Comparison of ENCODE assay signal across 15 cellular contexts in genomic region chrX:20144491-20144890, GRCh38. TPM values are rescaled to one million over a fixed set of nuclear protein-coding genes. Genes with fewer than 3 reads are reported as not detected.
DNase-seq lines count a peak whose midpoint lies in the region; ATAC-seq, FAIRE-seq and TF ChIP-seq lines count a peak whose summit lies in the region.
"Had no signal": no experiment of that assay in that cellular context is flagged by ENCODE, and none has a peak within 500 bp of the region (broad histone marks: within the 10 kb centered on the region; RNA-seq: fewer than 3 reads in every experiment).

No MANE protein-coding gene starts in this region.

- DNase-seq in activated CD8-positive, alpha-beta T cell treated with anti-CD3 and anti-CD28 coated beads for 36 hours = peak; percentile 21
- no peak for DNase-seq in activated CD8-positive, alpha-beta T cell treated with anti-CD3 and anti-CD28 coated beads, Interleukin-2, amount 10 ng/mL, durations not matched to agents 7 days and 5 days
- DNase-seq in HTR-8/SVneo (ENCODE audit: insufficient read length, low spot score) = peak; percentile 46
- no peak for DNase-seq in activated naive CD8-positive, alpha-beta T cell treated with anti-CD3 and anti-CD28 coated beads for 36 hours
- DNase-seq in kidney epithelial cell (ENCODE audit: low read depth) = peak; percentile 38
- DNase-seq in NCI-H510A (lab: John Stamatoyannopoulos, UW) = no peak
- DNase-seq: AML-193; central memory CD4-positive, alpha-beta T cell; GDM1; Karpas-422; NCI-H345; WERI-Rb-1 had no signal

- H3K27me3 ChIP-seq in kidney epithelial cell (ENCODE audit: control insufficient read depth, insufficient read depth, low read length) = no peaks in the 10 kb centered on the region
- H3K27me3 ChIP-seq: neutrophil had no signal

- POLR2A ChIA-PET in activated CD8-positive, alpha-beta T cell treated with anti-CD3 and anti-CD28 coated beads for 36 hours (lab: Charles Lee) = no interaction called here
- POLR2A ChIA-PET in activated CD8-positive, alpha-beta T cell treated with anti-CD3 and anti-CD28 coated beads, Interleukin-2, amount 10 ng/mL, durations not matched to agents 7 days and 5 days (lab: Charles Lee) = no interaction called here

- no peaks in the 10 kb centered on the region for H3K27me3 Mint-ChIP-seq in activated CD8-positive, alpha-beta T cell treated with anti-CD3 and anti-CD28 coated beads for 36 hours
- no peaks in the 10 kb centered on the region for H3K27me3 Mint-ChIP-seq in activated CD8-positive, alpha-beta T cell treated with anti-CD3 and anti-CD28 coated beads, Interleukin-2, amount 10 ng/mL, durations not matched to agents 7 days and 5 days (ENCODE audit: low read depth)
- no peaks in the 10 kb centered on the region for H3K27me3 Mint-ChIP-seq in activated naive CD8-positive, alpha-beta T cell treated with anti-CD3 and anti-CD28 coated beads for 36 hours

- H3K9me3 Mint-ChIP-seq in activated CD8-positive, alpha-beta T cell treated with anti-CD3 and anti-CD28 coated beads for 36 hours = no peaks in the 10 kb centered on the region
- no peaks in the 10 kb centered on the region for H3K9me3 Mint-ChIP-seq in activated CD8-positive, alpha-beta T cell treated with anti-CD3 and anti-CD28 coated beads, Interleukin-2, amount 10 ng/mL, durations not matched to agents 7 days and 5 days (ENCODE audit: insufficient read depth)
- H3K9me3 Mint-ChIP-seq in activated naive CD8-positive, alpha-beta T cell treated with anti-CD3 and anti-CD28 coated beads for 36 hours = no peaks in the 10 kb centered on the region

- ATAC-seq in activated CD8-positive, alpha-beta T cell treated with anti-CD3 and anti-CD28 coated beads for 36 hours = no peak
- ATAC-seq in activated CD8-positive, alpha-beta T cell treated with anti-CD3 and anti-CD28 coated beads, Interleukin-2, amount 10 ng/mL, durations not matched to agents 7 days and 5 days = no peak
- ATAC-seq in HG02885 (IDR thresholded peaks at IDR 0.05; ENCODE audit: poor library complexity, unreplicated experiment) (no peak), GM21825 (IDR thresholded peaks at IDR 0.05; ENCODE audit: unreplicated experiment) (no peak)

- FAIRE-seq in HTR-8/SVneo (lab: Jason Lieb, UNC) = no peak

- H3K4me3 Mint-ChIP-seq in activated CD8-positive, alpha-beta T cell treated with anti-CD3 and anti-CD28 coated beads for 36 hours = no peak overlapping the region
- H3K4me3 Mint-ChIP-seq in activated CD8-positive, alpha-beta T cell treated with anti-CD3 and anti-CD28 coated beads, Interleukin-2, amount 10 ng/mL, durations not matched to agents 7 days and 5 days = no peak overlapping the region
- H3K4me3 Mint-ChIP-seq in activated naive CD8-positive, alpha-beta T cell treated with anti-CD3 and anti-CD28 coated beads for 36 hours = no peak overlapping the region

- intact Hi-C loops in activated CD8-positive, alpha-beta T cell treated with anti-CD3 and anti-CD28 coated beads for 36 hours (cut with micrococcal nuclease) = loop anchor here (10.0 kb wide), 1 partner anchor 110 kb away; no protein-coding TSS in a partner anchor

- no peak overlapping the region for H3K4me3 ChIP-seq in kidney epithelial cell (ENCODE audit: low read depth, low read length)

- CTCF ChIA-PET in activated CD8-positive, alpha-beta T cell treated with anti-CD3 and anti-CD28 coated beads for 36 hours (lab: Charles Lee) = no interaction called here
- CTCF ChIA-PET in activated CD8-positive, alpha-beta T cell treated with anti-CD3 and anti-CD28 coated beads, Interleukin-2, amount 10 ng/mL, durations not matched to agents 7 days and 5 days (lab: Charles Lee) = no interaction called here

- peaks cover 15% of the 10 kb centered on the region for H3K36me3 Mint-ChIP-seq in activated CD8-positive, alpha-beta T cell treated with anti-CD3 and anti-CD28 coated beads for 36 hours (ENCODE audit: low read depth)
- peaks cover 11% of the 10 kb centered on the region for H3K36me3 Mint-ChIP-seq in activated CD8-positive, alpha-beta T cell treated with anti-CD3 and anti-CD28 coated beads, Interleukin-2, amount 10 ng/mL, durations not matched to agents 7 days and 5 days (ENCODE audit: low read depth)
- H3K36me3 Mint-ChIP-seq in activated naive CD8-positive, alpha-beta T cell treated with anti-CD3 and anti-CD28 coated beads for 36 hours = peaks cover 13% of the 10 kb centered on the region

- no peaks in the 10 kb centered on the region for H3K36me3 ChIP-seq in kidney epithelial cell (ENCODE audit: control insufficient read depth, insufficient read depth, low read length)
- H3K36me3 ChIP-seq: neutrophil had no signal

- TF ChIP-seq CTCF in activated CD8-positive, alpha-beta T cell treated with anti-CD3 and anti-CD28 coated beads for 36 hours (IDR thresholded peaks at IDR 0.05) = no peak
- no peak for TF ChIP-seq CTCF in kidney epithelial cell (IDR thresholded peaks at IDR 0.05; ENCODE audit: insufficient read depth, low read length, poor library complexity, severe bottlenecking)

- H3K4me1 Mint-ChIP-seq in activated CD8-positive, alpha-beta T cell treated with anti-CD3 and anti-CD28 coated beads for 36 hours (ENCODE audit: low read depth) = peaks cover 22% of the 10 kb centered on the region
- peaks cover 17% of the 10 kb centered on the region for H3K4me1 Mint-ChIP-seq in activated CD8-positive, alpha-beta T cell treated with anti-CD3 and anti-CD28 coated beads, Interleukin-2, amount 10 ng/mL, durations not matched to agents 7 days and 5 days (ENCODE audit: low read depth)
- peaks cover 25% of the 10 kb centered on the region for H3K4me1 Mint-ChIP-seq in activated naive CD8-positive, alpha-beta T cell treated with anti-CD3 and anti-CD28 coated beads for 36 hours

- peak overlapping the region; percentile 40 for H3K27ac Mint-ChIP-seq in activated CD8-positive, alpha-beta T cell treated with anti-CD3 and anti-CD28 coated beads for 36 hours
- no peak overlapping the region for H3K27ac Mint-ChIP-seq in activated CD8-positive, alpha-beta T cell treated with anti-CD3 and anti-CD28 coated beads, Interleukin-2, amount 10 ng/mL, durations not matched to agents 7 days and 5 days
- H3K27ac Mint-ChIP-seq in activated naive CD8-positive, alpha-beta T cell treated with anti-CD3 and anti-CD28 coated beads for 36 hours = peak overlapping the region; percentile 70

RNA-seq across cellular contexts. Expression of gene EIF1AX, which starts 2.9 kb away (rescaled TPM):
- 100 to 1,000 TPM; 138 to 147 TPM for total RNA-seq in activated CD8-positive, alpha-beta T cell treated with anti-CD3 and anti-CD28 coated beads for 36 hours
- total RNA-seq in activated CD8-positive, alpha-beta T cell treated with anti-CD3 and anti-CD28 coated beads, Interleukin-2, amount 10 ng/mL, durations not matched to agents 7 days and 5 days = 10 to 100 TPM; 84.8 to 92.4 TPM
- 100 to 1,000 TPM; 214 to 219 TPM for total RNA-seq in activated naive CD8-positive, alpha-beta T cell treated with anti-CD3 and anti-CD28 coated beads for 36 hours
- total RNA-seq in kidney epithelial cell = 37.4 and 44.7 TPM in 2 replicates

RNA-seq across cellular contexts. Expression of gene MAP7D2, which starts 27.8 kb away (rescaled TPM):
- total RNA-seq in activated CD8-positive, alpha-beta T cell treated with anti-CD3 and anti-CD28 coated beads for 36 hours = under 1 TPM; 0.20 to 0.63 TPM
- under 1 TPM; 0.13 to 0.21 TPM for total RNA-seq in activated CD8-positive, alpha-beta T cell treated with anti-CD3 and anti-CD28 coated beads, Interleukin-2, amount 10 ng/mL, durations not matched to agents 7 days and 5 days
- under 1 TPM; 0.70 to 0.90 TPM for total RNA-seq in activated naive CD8-positive, alpha-beta T cell treated with anti-CD3 and anti-CD28 coated beads for 36 hours
- total RNA-seq in kidney epithelial cell = 2.0 and 2.1 TPM in 2 replicates

Comparison
In these comparisons a context has a peak if more than half of its experiments do, and no peak if none do; other contexts are left out.
1. DNase-seq: peak in activated CD8-positive, alpha-beta T cell treated with anti-CD3 and anti-CD28 coated beads for 36 hours (single experiment), HTR-8/SVneo (single experiment) and kidney epithelial cell (single experiment); none in activated CD8-positive, alpha-beta T cell treated with anti-CD3 and anti-CD28 coated beads, Interleukin-2, amount 10 ng/mL, durations not matched to agents 7 days and 5 days (single experiment), activated naive CD8-positive, alpha-beta T cell treated with anti-CD3 and anti-CD28 coated beads for 36 hours (single experiment) and NCI-H510A (single experiment).